ENCODE assay signal across 31 cellular contexts in the genomic region with DNA sequence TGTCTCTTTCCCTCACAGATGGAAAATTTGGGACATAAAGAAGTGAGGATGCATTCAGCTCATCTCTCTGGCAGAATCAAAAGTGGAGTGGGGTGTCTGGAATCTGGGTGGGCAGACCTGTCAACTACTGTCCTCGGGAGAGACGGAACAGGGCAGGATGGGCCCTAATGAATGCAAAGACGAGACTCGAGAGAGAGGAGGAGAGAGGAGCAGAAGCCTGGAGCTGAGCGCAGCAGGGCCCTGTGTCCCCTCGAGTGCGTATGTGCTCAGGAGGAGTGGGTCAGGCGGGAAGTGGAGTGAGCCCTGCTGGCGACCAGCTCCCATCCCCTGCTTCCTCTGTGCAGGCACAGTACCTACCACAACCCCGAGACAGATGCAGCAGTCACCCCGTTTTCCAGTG.
"Had no signal": no experiment of that assay in that cellular context is flagged by ENCODE, and none has a peak within 500 bp of the region (broad histone marks: within the 10 kb centered on the region; RNA-seq: fewer than 3 reads in every experiment).

No MANE protein-coding gene starts in this region.

- H3K27ac Mint-ChIP-seq: activated CD8-positive, alpha-beta T cell treated with anti-CD3 and anti-CD28 coated beads for 36 hours; activated naive CD4-positive, alpha-beta T cell treated with anti-CD3 and anti-CD28 coated beads, Interleukin-2, amount 50 U/mL, for 24 hours; activated naive CD8-positive, alpha-beta T cell treated with anti-CD3 and anti-CD28 coated beads, Interleukin-2, amount 50 U/mL, for 24 hours; activated T-helper 17 cell treated with anti-CD3 and anti-CD28 coated beads, Interleukin-2, amount 50 U/mL, for 72 hours; nephron; T-helper 1 cell treated with Interleukin-12 subunit alpha and Interleukin-12 subunit beta and Interleukin-4 antibody, amounts not matched to agents 30 μg/mL and 1 μg/mL, for 36 hours; WTC11 had no signal

- H3K4me1 ChIP-seq: breast epithelium, esophagus squamous epithelium, parathyroid adenoma, psoas muscle, suprapubic skin, tibial nerve had no signal

- H3K36me3 ChIP-seq: breast epithelium, esophagus squamous epithelium, suprapubic skin, tibial nerve had no signal

- ATAC-seq: activated CD8-positive, alpha-beta T cell treated with anti-CD3 and anti-CD28 coated beads for 36 hours; activated naive CD8-positive, alpha-beta T cell treated with anti-CD3 and anti-CD28 coated beads, Interleukin-2, amount 50 U/mL, for 24 hours; activated T-helper 17 cell treated with anti-CD3 and anti-CD28 coated beads, Interleukin-2, amount 50 U/mL, for 72 hours; left cardiac atrium; psoas muscle; WTC11 had no signal

- H3K4me3 ChIP-seq: breast epithelium, esophagus squamous epithelium, psoas muscle, smooth muscle cell, suprapubic skin, tibial nerve had no signal

- H3K4me1 Mint-ChIP-seq: activated naive CD8-positive, alpha-beta T cell treated with anti-CD3 and anti-CD28 coated beads, Interleukin-2, amount 50 U/mL, for 24 hours; activated T-helper 17 cell treated with anti-CD3 and anti-CD28 coated beads, Interleukin-2, amount 50 U/mL, for 72 hours; central memory CD8-positive, alpha-beta T cell; nephron; WTC11 had no signal

- H3K27ac ChIP-seq: breast epithelium, epithelial cell of prostate, esophagus squamous epithelium, parathyroid adenoma, psoas muscle, suprapubic skin, tibial nerve had no signal

- H3K9me3 ChIP-seq: breast epithelium, esophagus squamous epithelium, psoas muscle, SK-N-SH, suprapubic skin, tibial nerve had no signal

- H3K27me3 ChIP-seq: suprapubic skin, tibial nerve had no signal

- H3K4me3 Mint-ChIP-seq: activated CD8-positive, alpha-beta T cell treated with anti-CD3 and anti-CD28 coated beads for 36 hours; activated naive CD4-positive, alpha-beta T cell treated with anti-CD3 and anti-CD28 coated beads, Interleukin-2, amount 50 U/mL, for 24 hours; activated naive CD8-positive, alpha-beta T cell treated with anti-CD3 and anti-CD28 coated beads, Interleukin-2, amount 50 U/mL, for 24 hours; activated T-helper 17 cell treated with anti-CD3 and anti-CD28 coated beads, Interleukin-2, amount 50 U/mL, for 72 hours; central memory CD8-positive, alpha-beta T cell; nephron; T-helper 1 cell treated with Interleukin-12 subunit alpha and Interleukin-12 subunit beta and Interleukin-4 antibody, amounts not matched to agents 30 μg/mL and 1 μg/mL, for 36 hours; WTC11 had no signal

- H3K9me3 Mint-ChIP-seq: activated CD8-positive, alpha-beta T cell treated with anti-CD3 and anti-CD28 coated beads for 36 hours; activated naive CD4-positive, alpha-beta T cell treated with anti-CD3 and anti-CD28 coated beads, Interleukin-2, amount 50 U/mL, for 24 hours; activated naive CD8-positive, alpha-beta T cell treated with anti-CD3 and anti-CD28 coated beads, Interleukin-2, amount 50 U/mL, for 24 hours; activated T-helper 17 cell treated with anti-CD3 and anti-CD28 coated beads, Interleukin-2, amount 50 U/mL, for 72 hours; central memory CD8-positive, alpha-beta T cell; T-helper 1 cell treated with Interleukin-12 subunit alpha and Interleukin-12 subunit beta and Interleukin-4 antibody, amounts not matched to agents 30 μg/mL and 1 μg/mL, for 36 hours had no signal

- H3K36me3 Mint-ChIP-seq: activated naive CD4-positive, alpha-beta T cell treated with anti-CD3 and anti-CD28 coated beads, Interleukin-2, amount 50 U/mL, for 24 hours; WTC11 had no signal

- DNase-seq: activated CD4-positive, alpha-beta T cell treated with anti-CD3 and anti-CD28 coated beads for 1 hour; activated CD4-positive, alpha-beta T cell treated with anti-CD3 and anti-CD28 coated beads, Interleukin-2, amount 50 U/mL, for 1 hour; activated CD8-positive, alpha-beta T cell treated with anti-CD3 and anti-CD28 coated beads for 36 hours; activated gamma-delta T cell treated with Interleukin-2 at 50 U/mL for 16 hours; activated naive CD8-positive, alpha-beta T cell treated with anti-CD3 and anti-CD28 coated beads, Interleukin-2, amount 50 U/mL, for 24 hours; activated T-cell treated with anti-CD3 and anti-CD28 coated beads, Interleukin-2, amount 50 U/mL, for 1 hour; amygdala; dermis blood vessel endothelial cell; effector CD4-positive, alpha-beta T cell; esophagus squamous epithelium; foreskin melanocyte; left cardiac atrium; mesenchymal stem cell; psoas muscle; SK-N-SH; stimulated activated CD4-positive, alpha-beta T cell treated with anti-CD3 and anti-CD28 coated beads, Interleukin-15, amount 100 ng/mL, for 24 hours; stimulated activated naive CD4-positive, alpha-beta T cell; SW 1271; T1000 had no signal

- H3K27me3 Mint-ChIP-seq: activated CD8-positive, alpha-beta T cell treated with anti-CD3 and anti-CD28 coated beads for 36 hours; activated naive CD4-positive, alpha-beta T cell treated with anti-CD3 and anti-CD28 coated beads, Interleukin-2, amount 50 U/mL, for 24 hours; activated naive CD8-positive, alpha-beta T cell treated with anti-CD3 and anti-CD28 coated beads, Interleukin-2, amount 50 U/mL, for 24 hours; activated T-helper 17 cell treated with anti-CD3 and anti-CD28 coated beads, Interleukin-2, amount 50 U/mL, for 72 hours had no signal
